Comparison of ENCODE assay signal across 8 cellular contexts in the genomic region with DNA sequence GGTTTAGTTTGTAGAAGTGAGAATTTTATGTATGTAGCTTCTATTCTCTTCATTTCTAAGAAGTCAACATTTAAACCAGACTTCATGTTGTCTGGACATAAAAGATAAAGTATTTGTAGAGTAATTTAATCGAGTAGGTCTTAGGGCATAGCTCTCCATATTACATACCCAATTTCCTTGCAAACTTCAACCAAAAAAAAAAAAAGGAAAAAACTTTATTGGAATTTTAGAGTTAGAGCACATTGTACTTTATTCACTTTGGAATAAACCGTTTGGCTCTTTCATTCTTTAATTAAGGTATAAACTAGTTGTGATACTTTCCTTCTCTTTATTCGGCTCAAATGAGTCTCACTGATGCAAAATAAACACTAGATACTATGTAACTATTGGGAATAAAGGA. TPM values are rescaled to one million over a fixed set of nuclear protein-coding genes. Genes with fewer than 3 reads are reported as not detected.
"Had no signal": no experiment of that assay in that cellular context is flagged by ENCODE, and none has a peak within 500 bp of the region (broad histone marks: within the 10 kb centered on the region; RNA-seq: fewer than 3 reads in every experiment).

No MANE protein-coding gene starts in this region.

- H3K4me2 ChIP-seq: KMS-11 had no signal

- FAIRE-seq: HepG2, HTR-8/SVneo had no signal

- H3K27ac ChIP-seq: HL-60, KMS-11 had no signal

- H3K9ac ChIP-seq: KMS-11 had no signal

- DNase-seq: IMR-90, KBM-7, KG1 had no signal

- ATAC-seq: HepG2 had no signal

RNA-seq across cellular contexts. Expression of a gene that starts 48.9 kb away (rescaled TPM):
- total RNA-seq: HepG2, HT-29, IMR-90 had no signal
- polyA plus RNA-seq: HepG2, IMR-90 had no signal
